In genomic region chr19:10752237-10752912, GRCh38 we compare ENCODE assay signal across 11 cellular contexts. TPM values are rescaled to one million over a fixed set of nuclear protein-coding genes. Genes with fewer than 3 reads are reported as not detected.
DNase-seq lines count a peak whose midpoint lies in the region; ATAC-seq, FAIRE-seq and TF ChIP-seq lines count a peak whose summit lies in the region.
"Had no signal": no experiment of that assay in that cellular context is flagged by ENCODE, and none has a peak within 500 bp of the region (broad histone marks: within the 10 kb centered on the region; RNA-seq: fewer than 3 reads in every experiment).

No MANE protein-coding gene starts in this region.

- H3K36me3 ChIP-seq in colonic mucosa (no peaks in the 10 kb centered on the region), subcutaneous abdominal adipose tissue (ENCODE audit: control insufficient read depth in 5 of 5, insufficient read depth in 5 of 5, low read length in 5 of 5) (peaks cover 0 to 2% (median 0%) of the 10 kb centered on the region in 5 donors)
- H3K36me3 ChIP-seq: thoracic aorta had no signal

- no peaks in the 10 kb centered on the region for H3K9me3 Mint-ChIP-seq in T-helper 2 cell treated with Interferon-gamma antibody and Interleukin-4, amounts not matched to agents 5 μg/mL and 100 μg/mL, for 36 hours
- no peaks in the 10 kb centered on the region for H3K9me3 Mint-ChIP-seq in memory B cell

- peak overlapping the region; percentile 95 for H3K27ac ChIP-seq in colonic mucosa
- peak overlapping the region; percentile 88 for H3K27ac ChIP-seq in subcutaneous abdominal adipose tissue (ENCODE audit: low read depth, low read length)

- H3K4me3 Mint-ChIP-seq in T-helper 2 cell treated with Interferon-gamma antibody and Interleukin-4, amounts not matched to agents 5 μg/mL and 100 μg/mL, for 36 hours: no peak overlapping the region
- H3K4me3 Mint-ChIP-seq in memory B cell: no peak overlapping the region

- H3K9me3 ChIP-seq in colonic mucosa: no peaks in the 10 kb centered on the region
- H3K9me3 ChIP-seq in subcutaneous abdominal adipose tissue (ENCODE audit: control insufficient read depth in 5 of 5, low read length in 5 of 5): no peaks in the 10 kb centered on the region
- H3K9me3 ChIP-seq: thoracic aorta had no signal

- ATAC-seq in memory B cell (ENCODE audit: low read depth): no peak
- no peak for ATAC-seq in GM21515 (IDR thresholded peaks at IDR 0.05; ENCODE audit: unreplicated experiment)
- ATAC-seq in GM19324 (IDR thresholded peaks at IDR 0.05; ENCODE audit: low FRiP score, unreplicated experiment): no peak
- ATAC-seq: activated CD4-positive, CD25-positive, alpha-beta regulatory T cell treated with anti-CD3 and anti-CD28 coated beads, Interleukin-2, amount 50 U/mL, for 24 hours had no signal

- DNase-seq in T-helper 2 cell treated with Interferon-gamma antibody and Interleukin-4, amounts not matched to agents 5 μg/mL and 100 μg/mL, for 36 hours (ENCODE audit: low spot score): no peak
- DNase-seq in T-helper 2 cell (no peak), colonic mucosa (no peak), memory B cell (ENCODE audit: low spot score in 2 of 2) (no peak), HTR-8/SVneo (ENCODE audit: insufficient read length, low spot score) (no peak)
- DNase-seq: central memory CD4-positive, alpha-beta T cell had no signal

- H3K27ac Mint-ChIP-seq in T-helper 2 cell treated with Interferon-gamma antibody and Interleukin-4, amounts not matched to agents 5 μg/mL and 100 μg/mL, for 36 hours: peak overlapping the region; percentile 4
- H3K27ac Mint-ChIP-seq in memory B cell: peak overlapping the region; percentile 81

- no peaks in the 10 kb centered on the region for H3K27me3 ChIP-seq in colonic mucosa
- H3K27me3 ChIP-seq in subcutaneous abdominal adipose tissue (ENCODE audit: control insufficient read depth in 5 of 5, insufficient read depth in 4 of 5, low read length in 5 of 5): no peaks in the 10 kb centered on the region

- H3K9ac ChIP-seq in colonic mucosa (ENCODE audit: low read depth in 2 of 2, low read length in 2 of 2): peak overlapping the region in 1 of 2 donors; percentile 85
- H3K9ac ChIP-seq in subcutaneous abdominal adipose tissue (ENCODE audit: low read length in 5 of 5): peak overlapping the region in 2 of 5 donors; percentile 38 to 73

- no peak for FAIRE-seq in HTR-8/SVneo (lab: Jason Lieb, UNC)

- no peak overlapping the region for H3K4me3 ChIP-seq in colonic mucosa
- H3K4me3 ChIP-seq in subcutaneous abdominal adipose tissue (ENCODE audit: low read depth in 1 of 5, low read length in 5 of 5): no peak overlapping the region

- H3K4me1 Mint-ChIP-seq in T-helper 2 cell treated with Interferon-gamma antibody and Interleukin-4, amounts not matched to agents 5 μg/mL and 100 μg/mL, for 36 hours (ENCODE audit: low read depth): peaks cover 58% of the 10 kb centered on the region
- H3K4me1 Mint-ChIP-seq in memory B cell: peaks cover 61% of the 10 kb centered on the region

- H3K27me3 Mint-ChIP-seq in T-helper 2 cell treated with Interferon-gamma antibody and Interleukin-4, amounts not matched to agents 5 μg/mL and 100 μg/mL, for 36 hours (ENCODE audit: low read depth): no peaks in the 10 kb centered on the region
- H3K27me3 Mint-ChIP-seq in memory B cell: no peaks in the 10 kb centered on the region

- H3K4me1 ChIP-seq in colonic mucosa: peaks cover 40% of the 10 kb centered on the region
- peaks cover 5 to 62% (median 38%) of the 10 kb centered on the region in 5 donors for H3K4me1 ChIP-seq in subcutaneous abdominal adipose tissue (ENCODE audit: control insufficient read depth in 5 of 5, insufficient read depth in 5 of 5, low read length in 5 of 5)

- H3K36me3 Mint-ChIP-seq in T-helper 2 cell treated with Interferon-gamma antibody and Interleukin-4, amounts not matched to agents 5 μg/mL and 100 μg/mL, for 36 hours (ENCODE audit: low read depth): peaks cover 16% of the 10 kb centered on the region
- H3K36me3 Mint-ChIP-seq in memory B cell: peaks cover 4% of the 10 kb centered on the region

- intact Hi-C loops in colonic mucosa (cut with DNase I): no loop called here

- no peak for TF ChIP-seq CTCF in colonic mucosa (IDR thresholded peaks at IDR 0.05)

RNA-seq across cellular contexts. Expression of gene DNM2, which starts 34.5 kb away (rescaled TPM):
- 100 to 1,000 TPM; 450 to 461 TPM for total RNA-seq in colonic mucosa

RNA-seq across cellular contexts. Expression of gene QTRT1, which starts 51.1 kb away (rescaled TPM):
- 10 to 100 TPM; 74.9 to 94.1 TPM for total RNA-seq in colonic mucosa
